In genomic region chr21:41769106-41769505, GRCh38 we compare ENCODE assay signal across 10 cellular contexts. TPM values are rescaled to one million over a fixed set of nuclear protein-coding genes. Genes with fewer than 3 reads are reported as not detected.
DNase-seq lines count a peak whose midpoint lies in the region; ATAC-seq, FAIRE-seq and TF ChIP-seq lines count a peak whose summit lies in the region.
"Had no signal": no experiment of that assay in that cellular context is flagged by ENCODE, and none has a peak within 500 bp of the region (broad histone marks: within the 10 kb centered on the region; RNA-seq: fewer than 3 reads in every experiment).

No MANE protein-coding gene starts in this region.

- no peak overlapping the region for H3K18ac ChIP-seq in mesendoderm (ENCODE audit: low read length)

- H3K4me1 ChIP-seq in right cardiac atrium (ENCODE audit: control insufficient read depth, insufficient read depth, low read length), result peaks cover 2% of the 10 kb centered on the region
- H3K4me1 ChIP-seq in heart right ventricle, result peaks cover 3 to 33% (median 26%) of the 10 kb centered on the region in 9 donors
- no peaks in the 10 kb centered on the region for H3K4me1 ChIP-seq in GM12878 (ENCODE audit: control insufficient read depth, insufficient read depth, low read length)
- H3K4me1 ChIP-seq in mesendoderm (ENCODE audit: control insufficient read depth, low read depth, low read length), result peaks cover 2% of the 10 kb centered on the region
- peaks cover 13 to 28% of the 10 kb centered on the region in 2 donors for H3K4me1 ChIP-seq in left lung

- no peak for FAIRE-seq in GM12878 (lab: Jason Lieb, UNC)
- FAIRE-seq in GM12891 (lab: Jason Lieb, UNC), result no peak

- H3K27me3 ChIP-seq in right cardiac atrium (ENCODE audit: control insufficient read depth, insufficient read depth), result no peaks in the 10 kb centered on the region
- peaks cover 33 to 100% (median 99%) of the 10 kb centered on the region in 7 donors for H3K27me3 ChIP-seq in heart right ventricle
- H3K27me3 ChIP-seq in GM12878 (replicated peaks in 1 of 2; ENCODE audit: control insufficient read depth in 2 of 2, insufficient read depth in 2 of 2, low read length in 1 of 2), result peaks cover 9 to 23% of the 10 kb centered on the region in 2 experiments
- H3K27me3 ChIP-seq in mesendoderm (ENCODE audit: insufficient read depth, low read length, poor library complexity), result peaks cover 2% of the 10 kb centered on the region
- H3K27me3 ChIP-seq in left lung, result peaks cover 45 to 95% of the 10 kb centered on the region in 2 donors

- CTCF ChIA-PET in GM12878 (lab: Yijun Ruan, JAX), result interaction anchor here (0.6 to 3.4 kb wide), 10 partner anchors 17 to 486 kb away, joined by 3 to 21 read pairs (median 4); no protein-coding TSS in a partner anchor

- H3K4me3 ChIP-seq in right cardiac atrium (ENCODE audit: low read length), result peak overlapping the region; percentile 24
- peak overlapping the region in 4 of 10 donors; percentile 8 to 41 (median 25) for H3K4me3 ChIP-seq in heart right ventricle
- H3K4me3 ChIP-seq in GM12878, result no peak overlapping the region
- no peak overlapping the region for H3K4me3 ChIP-seq in mesendoderm (ENCODE audit: low read length)
- no peak overlapping the region for H3K4me3 ChIP-seq in left lung

- TF ChIP-seq POLR2A in GM12878 (IDR thresholded peaks at IDR 0.05; ENCODE audit: low read depth, low read length) (no peak), GM12891 (IDR thresholded peaks at IDR 0.05; ENCODE audit: low read depth, low read length) (no peak)

- H3K4ac ChIP-seq in mesendoderm (ENCODE audit: low read depth, low read length), result no peak overlapping the region

- no peak overlapping the region for H2BK5ac ChIP-seq in mesendoderm (ENCODE audit: low read length)

- H3K9ac ChIP-seq in GM12878 (ENCODE audit: control insufficient read depth, insufficient read depth, low read length) (no peak overlapping the region), mesendoderm (ENCODE audit: low read length) (no peak overlapping the region)

- in situ Hi-C loops in GM12878 (cut with MboI), result no loop called here

- no peak overlapping the region for H2BK120ac ChIP-seq in mesendoderm (ENCODE audit: low read depth, low read length)

- no peak for TF ChIP-seq CTCF in heart right ventricle (IDR thresholded peaks at IDR 0.05)
- TF ChIP-seq CTCF in GM12878 (IDR thresholded peaks at IDR 0.05 in 2 of 3, conservative IDR thresholded peaks at IDR 0.05 in 1 of 3; ENCODE audit: control insufficient read depth in 2 of 3, extremely low read depth in 1 of 3, insufficient read depth in 1 of 3, low read depth in 3 of 3, low read length in 3 of 3), result no peak
- TF ChIP-seq CTCF in left lung (IDR thresholded peaks at IDR 0.05), result no peak

- SMC1A ChIA-PET in GM12878 (lab: Charles Lee; ENCODE audit: uncharacterized antibody, unreplicated experiment), result interaction anchor here (1.0 to 3.1 kb wide), 10 partner anchors 48 to 486 kb away, joined by 3 to 13 read pairs (median 4); no protein-coding TSS in a partner anchor

- WGBS in right cardiac atrium, result 44% methylated on average over 11 of the region's 11 CpGs
- WGBS in heart right ventricle, 2 donors, result 9 to 14% methylated on average over 11 of the region's 11 CpGs
- WGBS in GM12878 (ENCODE audit: insufficient coverage, insufficient replicate concordance, low lambda C conversion rate, missing lambda C conversion rate), result 26% methylated on average over 8 of the region's 11 CpGs
- WGBS in mesendoderm (ENCODE audit: extremely low coverage, insufficient coverage, low lambda C conversion rate), result no CpG with 5 or more reads among the region's 11 CpGs

- POLR2A ChIA-PET in GM12878 (lab: Charles Lee), result interaction anchor here (1.2 to 1.7 kb wide), 2 partner anchors 127 to 400 kb away, joined by 4 to 6 read pairs; no protein-coding TSS in a partner anchor

- H3K79me1 ChIP-seq in mesendoderm (ENCODE audit: low read length), result peaks cover 10% of the 10 kb centered on the region

- no peaks in the 10 kb centered on the region for H4K20me1 ChIP-seq in GM12878 (ENCODE audit: control insufficient read depth, insufficient read depth)

- ATAC-seq in right cardiac atrium (no peak), heart right ventricle (no peak), GM12878 (no peak), GM18498 (IDR thresholded peaks at IDR 0.05; ENCODE audit: unreplicated experiment) (no peak), left lung (no peak)

- H3K36me3 ChIP-seq in heart right ventricle, result no peaks in the 10 kb centered on the region
- no peaks in the 10 kb centered on the region for H3K36me3 ChIP-seq in GM12878 (ENCODE audit: control insufficient read depth in 2 of 2, insufficient read depth in 2 of 2, low read length in 1 of 2)
- no peaks in the 10 kb centered on the region for H3K36me3 ChIP-seq in mesendoderm (ENCODE audit: control insufficient read depth, insufficient read depth, low read length)
- H3K36me3 ChIP-seq in left lung, result no peaks in the 10 kb centered on the region

- intact Hi-C loops in right cardiac atrium (cut with DNase I), result loop anchor here in 1 of 4 donors (10.0 kb wide), 1 partner anchor 124 kb away; no protein-coding TSS in a partner anchor
- intact Hi-C loops in heart right ventricle (cut with DNase I), result no loop called here
- intact Hi-C loops in GM12878 (cut with micrococcal nuclease; ENCODE audit: unreplicated experiment), result no loop called here
- intact Hi-C loops in left lung (cut with DNase I), result no loop called here

- H4K8ac ChIP-seq in mesendoderm (ENCODE audit: low read depth, low read length), result no peak overlapping the region

- H3K27ac ChIP-seq in right cardiac atrium (ENCODE audit: low read length) (no peak overlapping the region), heart right ventricle (no peak overlapping the region), GM12878 (ENCODE audit: control insufficient read depth, insufficient read depth) (no peak overlapping the region), mesendoderm (ENCODE audit: low read depth, low read length) (no peak overlapping the region), left lung (no peak overlapping the region)

- peak overlapping the region; percentile 60; the same call in 1 of the 2 replicates for H3K4me2 ChIP-seq in GM12878 (ENCODE audit: control insufficient read depth, insufficient read depth)
- peak overlapping the region; percentile 4 for H3K4me2 ChIP-seq in mesendoderm (ENCODE audit: low read length)

- no peak overlapping the region for H4K5ac ChIP-seq in mesendoderm (ENCODE audit: low read length)

- TF ChIP-seq RAD21 in GM12878 (IDR thresholded peaks at IDR 0.05; ENCODE audit: insufficient read depth, low read depth, low read length), result no peak

- H2AFZ ChIP-seq in GM12878 (ENCODE audit: control insufficient read depth, low read depth, low read length), result no peak overlapping the region

- H3K9me3 ChIP-seq in right cardiac atrium (ENCODE audit: control insufficient read depth, low read length) (no peaks in the 10 kb centered on the region), heart right ventricle (no peaks in the 10 kb centered on the region), GM12878 (replicated peaks; ENCODE audit: control insufficient read depth, insufficient read depth, low read length) (no peaks in the 10 kb centered on the region; the same call in 1 of the 3 replicates), left lung (no peaks in the 10 kb centered on the region)

- no peak overlapping the region for H2BK15ac ChIP-seq in mesendoderm (replicated peaks; ENCODE audit: low read depth)

- H3K23ac ChIP-seq in mesendoderm (ENCODE audit: low read length), result no peak overlapping the region

- RAD21 ChIA-PET in GM12878 (lab: Charles Lee; ENCODE audit: unreplicated experiment), result interaction anchor here (1.0 to 1.4 kb wide), 7 partner anchors 12 to 486 kb away, joined by 3 to 10 read pairs (median 3); no protein-coding TSS in a partner anchor

- H3K79me2 ChIP-seq in GM12878 (ENCODE audit: control insufficient read depth, insufficient read depth, low read length) (no peaks in the 10 kb centered on the region), mesendoderm (ENCODE audit: control insufficient read depth, insufficient read depth, low read length) (peaks cover 5% of the 10 kb centered on the region)

- no peak for TF ChIP-seq EP300 in GM12878 (IDR thresholded peaks at IDR 0.05; ENCODE audit: borderline replicate concordance in 1 of 2, control insufficient read depth in 1 of 2, low read depth in 2 of 2, low read length in 2 of 2)

- DNase-seq in right cardiac atrium, result no peak
- no peak for DNase-seq in heart right ventricle
- no peak for DNase-seq in GM12878 (ENCODE audit: low read depth, low spot score)
- no peak for DNase-seq in mesendoderm
- DNase-seq in GM12891 (ENCODE audit: insufficient read length, low spot score), result no peak
- DNase-seq in mucosa of gallbladder (ENCODE audit: low spot score), result no peak
- DNase-seq in left lung, result no peak
- DNase-seq: occipital lobe had no signal

- H3K56ac ChIP-seq in mesendoderm (ENCODE audit: low read length), result no peak overlapping the region

- BruUV-seq in GM12878 (replicated peaks; lab: Mats Ljungman, UMichigan), result no TSS peak

- no peak overlapping the region for H2AK5ac ChIP-seq in mesendoderm (ENCODE audit: low read length)

TF ChIP-seq in GM12878, 131 proteins besides CTCF, POLR2A, EP300 and RAD21:
- no peak for TF ChIP-seq SIX5 (IDR thresholded peaks at IDR 0.05; ENCODE audit: low read depth, low read length, severe bottlenecking)
TF ChIP-seq in GM12878: peak in this region for 0.

RNA-seq across cellular contexts. Expression of gene RIPK4, which starts 2.3 kb away (rescaled TPM):
- total RNA-seq in right cardiac atrium, result 1 to 10 TPM in 1 of 4 donors, under 1 TPM in 3; 0.86 to 1.2 (median 0.92) TPM
- 0.70 TPM for polyA plus RNA-seq in right cardiac atrium
- under 1 TPM in 5 of 10 donors, not detected in 5; 0.05 to 0.12 (median 0.07) TPM for total RNA-seq in heart right ventricle
- polyA plus RNA-seq in heart right ventricle, result under 1 TPM; 0.04 to 0.15 TPM
- not detected in 2 replicates for total RNA-seq in GM12878 (2013; cell fraction: nucleolus; rRNA removed)
- not detected in 2 replicates for total RNA-seq in GM12878 (2014; rRNA removed)
- total RNA-seq in GM12878 (2014; rRNA removed; fragmentation: Illumina TruSeq; extraction: Trizol), result not detected in 2 replicates
- total RNA-seq in GM12878 (2021), result 0.05 TPM in 1 of 2 replicates, not detected in the other
- not detected for polyA plus RNA-seq in GM12878 (2011; ENCODE audit: low read depth)
- polyA plus RNA-seq in GM12878 (2011; rRNA removed), result not detected in 2 replicates
- polyA plus RNA-seq in GM12878 (2011; cell fraction: cytosol; rRNA removed), result not detected in 2 replicates
- polyA plus RNA-seq in GM12878 (2011; cell fraction: nucleus; rRNA removed), result not detected in 2 replicates
- polyA plus RNA-seq in GM12878 (2012), result 0.04 and 0.10 TPM in 2 replicates
- polyA plus RNA-seq in GM12878 (2014; fragmentation: Illumina TruSeq; extraction: Trizol), result not detected in 2 replicates
- not detected for polyA plus RNA-seq in GM12878 (2014; fragmentation: Nextera tagmentation; extraction: Ambion mirVana)
- not detected in 2 replicates for polyA plus RNA-seq in GM12878 (2014; rRNA removed)
- polyA plus RNA-seq in GM12878 (2016; fragmentation: Nextera tagmentation; extraction: Ambion mirVana), result not detected
- polyA minus RNA-seq in GM12878 (2011; rRNA and poly(A)+ RNA removed), result not detected in 2 replicates
- polyA minus RNA-seq in GM12878 (2011; cell fraction: cytosol; rRNA and poly(A)+ RNA removed), result not detected in 2 replicates
- polyA minus RNA-seq in GM12878 (2011; cell fraction: nucleus; rRNA and poly(A)+ RNA removed), result not detected in 2 replicates
- 1.7 TPM for polyA plus RNA-seq in mesendoderm (2013, experiment 1 of 2)
- polyA plus RNA-seq in mesendoderm (2013, experiment 2 of 2), result 1.7 TPM
- 0.10 TPM for polyA plus RNA-seq in GM12891 (2012; ENCODE audit: low read depth, missing spikeins)
- 56.6 TPM for total RNA-seq in mucosa of gallbladder
- 10 to 100 TPM in 1 of 2 donors, 1 to 10 TPM in 1; 5.8 to 10.5 TPM for total RNA-seq in left lung
- total RNA-seq: T-helper 2 cell treated with Interferon-gamma antibody and Interleukin-4, amounts not matched to agents 100 ng/mL and 5 ng/mL, for 36 hours had no signal
